In genomic region chr7:100208911-100209408, GRCh38 we compare ENCODE assay signal across 2 cellular contexts.
TF ChIP-seq lines count a peak whose summit lies in the region.

No MANE protein-coding gene starts in this region.

TF ChIP-seq in IMR-90, 13 proteins besides CTCF, POLR2A, EP300 and RAD21:
- TF ChIP-seq MAFK (IDR thresholded peaks at IDR 0.05; ENCODE audit: low read depth, low read length) (no peak), SMC3 (IDR thresholded peaks at IDR 0.05; ENCODE audit: low read depth, low read length) (no peak), USF2 (IDR thresholded peaks at IDR 0.05; ENCODE audit: low read depth, low read length) (no peak), CEBPB (IDR thresholded peaks at IDR 0.05; ENCODE audit: low read depth, low read length) (no peak)

TF ChIP-seq in HepG2, 621 proteins besides CTCF, POLR2A, EP300 and RAD21:
- TF ChIP-seq CCAR2 (optimal IDR thresholded peaks at IDR 0.05; ENCODE audit: low read depth, low read length): no peak
- TF ChIP-seq NRL (CRISPR knock-in tag; IDR thresholded peaks at IDR 0.05; ENCODE audit: borderline replicate concordance): no peak
- TF ChIP-seq TBL1XR1 (IDR thresholded peaks at IDR 0.05; ENCODE audit: borderline replicate concordance, low read length, partially characterized antibody): no peak
- no peak for TF ChIP-seq DNMT1 (CRISPR knock-in tag; IDR thresholded peaks at IDR 0.05)
- TF ChIP-seq ZBTB33 (CRISPR knock-in tag; IDR thresholded peaks at IDR 0.05): peak; percentile 73
- no peak for TF ChIP-seq ZNF292 (CRISPR knock-in tag; IDR thresholded peaks at IDR 0.05; ENCODE audit: borderline replicate concordance, low read depth)
- no peak for TF ChIP-seq ZBTB2 (CRISPR knock-in tag; IDR thresholded peaks at IDR 0.05; ENCODE audit: low read depth)
TF ChIP-seq in HepG2: peak in this region for 1.
